ENCODE assay signal across 14 cellular contexts in the genomic region with DNA sequence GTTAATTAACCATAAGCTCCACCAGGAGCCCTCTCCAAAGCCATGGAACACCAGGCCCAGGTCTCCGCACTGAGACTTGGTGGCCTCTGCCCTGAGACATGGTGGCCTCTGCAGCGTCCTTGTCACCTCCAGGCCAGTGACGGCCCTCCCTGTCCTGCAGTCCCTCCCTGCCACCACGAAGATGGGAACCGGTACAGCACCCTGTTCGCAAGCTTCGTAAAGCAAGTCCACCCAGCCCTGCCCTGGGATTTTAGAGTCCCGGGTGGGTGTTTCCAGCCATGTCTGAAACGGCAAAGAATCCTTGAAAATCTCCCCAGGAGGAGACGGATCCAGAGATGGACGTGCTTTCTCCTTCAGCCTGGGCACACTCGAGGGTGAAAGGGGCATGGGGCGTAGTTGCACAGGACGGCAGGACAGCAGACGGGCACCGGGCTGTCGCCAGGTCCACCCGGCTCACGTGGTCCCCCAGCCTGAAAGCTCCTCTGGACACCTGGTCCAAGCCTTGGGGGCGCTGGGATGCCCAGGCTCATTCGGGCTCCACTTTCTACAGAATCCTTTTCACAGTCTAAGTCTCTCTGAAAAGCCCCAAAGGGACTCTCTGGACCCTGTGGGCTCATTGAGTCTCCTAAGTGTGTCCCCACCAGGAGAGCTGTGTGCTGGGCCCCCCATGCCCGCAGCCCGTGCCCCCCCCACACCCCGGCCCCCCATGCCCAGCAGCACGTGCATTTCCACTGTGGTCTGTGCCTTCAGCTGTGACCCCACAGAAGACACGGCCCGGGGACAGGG.
"Had no signal": no experiment of that assay in that cellular context is flagged by ENCODE, and none has a peak within 500 bp of the region (broad histone marks: within the 10 kb centered on the region; RNA-seq: fewer than 3 reads in every experiment).

No MANE protein-coding gene starts in this region.

- H3K9me3 Mint-ChIP-seq: activated naive CD8-positive, alpha-beta T cell treated with anti-CD3 and anti-CD28 coated beads, Interleukin-2, amount 10 ng/mL, durations not matched to agents 7 days and 5 days; activated T-cell treated with anti-CD3 and anti-CD28 coated beads, Interleukin-2, amount 50 U/mL, for 4 hours; stimulated activated effector memory CD8-positive, alpha-beta T cell treated with anti-CD3 and anti-CD28 coated beads, Interleukin-12 subunit alpha, Interleukin-12 subunit beta, amount 100 ng/mL, for 72 hours; T-helper 2 cell treated with Interferon-gamma antibody and Interleukin-4, amounts not matched to agents 5 μg/mL and 100 μg/mL, for 36 hours had no signal

- H3K4me1 ChIP-seq: heart right ventricle, SJSA1, transverse colon had no signal

- H3K9me3 ChIP-seq: heart right ventricle, SJSA1, transverse colon had no signal

- H3K4me1 Mint-ChIP-seq: activated CD4-positive, alpha-beta T cell treated with anti-CD3 and anti-CD28 coated beads for 36 hours; activated naive CD8-positive, alpha-beta T cell treated with anti-CD3 and anti-CD28 coated beads, Interleukin-2, amount 10 ng/mL, durations not matched to agents 7 days and 5 days had no signal

- H3K4me3 Mint-ChIP-seq: activated CD4-positive, alpha-beta T cell treated with anti-CD3 and anti-CD28 coated beads for 36 hours; activated naive CD8-positive, alpha-beta T cell treated with anti-CD3 and anti-CD28 coated beads, Interleukin-2, amount 10 ng/mL, durations not matched to agents 7 days and 5 days; activated T-cell treated with anti-CD3 and anti-CD28 coated beads, Interleukin-2, amount 50 U/mL, for 4 hours; stimulated activated effector memory CD8-positive, alpha-beta T cell treated with anti-CD3 and anti-CD28 coated beads, Interleukin-12 subunit alpha, Interleukin-12 subunit beta, amount 100 ng/mL, for 72 hours; T-helper 2 cell treated with Interferon-gamma antibody and Interleukin-4, amounts not matched to agents 5 μg/mL and 100 μg/mL, for 36 hours had no signal

- ATAC-seq: activated CD4-positive, alpha-beta T cell treated with anti-CD3 and anti-CD28 coated beads for 36 hours; activated T-cell treated with anti-CD3 and anti-CD28 coated beads, Interleukin-2, amount 50 U/mL, for 4 hours; left ventricle myocardium superior; right cardiac atrium had no signal

- H3K4me3 ChIP-seq: heart right ventricle, SJSA1, smooth muscle cell, transverse colon had no signal

- H3K36me3 ChIP-seq: heart right ventricle, SJSA1, transverse colon had no signal

- H3K27ac Mint-ChIP-seq: activated CD4-positive, alpha-beta T cell treated with anti-CD3 and anti-CD28 coated beads for 36 hours; activated naive CD8-positive, alpha-beta T cell treated with anti-CD3 and anti-CD28 coated beads, Interleukin-2, amount 10 ng/mL, durations not matched to agents 7 days and 5 days; stimulated activated effector memory CD8-positive, alpha-beta T cell treated with anti-CD3 and anti-CD28 coated beads, Interleukin-12 subunit alpha, Interleukin-12 subunit beta, amount 100 ng/mL, for 72 hours; T-helper 2 cell treated with Interferon-gamma antibody and Interleukin-4, amounts not matched to agents 5 μg/mL and 100 μg/mL, for 36 hours had no signal

- DNase-seq: activated CD4-positive, alpha-beta T cell treated with anti-CD3 and anti-CD28 coated beads for 36 hours; activated naive CD8-positive, alpha-beta T cell treated with anti-CD3 and anti-CD28 coated beads, Interleukin-2, amount 10 ng/mL, durations not matched to agents 7 days and 5 days; activated T-cell treated with anti-CD3 and anti-CD28 coated beads, Interleukin-2, amount 50 U/mL, for 4 hours; anterior cingulate cortex; heart right ventricle; left ventricle myocardium superior; midbrain; SW 1271; transverse colon had no signal

- H3K36me3 Mint-ChIP-seq: activated naive CD8-positive, alpha-beta T cell treated with anti-CD3 and anti-CD28 coated beads, Interleukin-2, amount 10 ng/mL, durations not matched to agents 7 days and 5 days; stimulated activated effector memory CD8-positive, alpha-beta T cell treated with anti-CD3 and anti-CD28 coated beads, Interleukin-12 subunit alpha, Interleukin-12 subunit beta, amount 100 ng/mL, for 72 hours had no signal

- H3K27ac ChIP-seq: heart right ventricle, SJSA1, transverse colon had no signal

- H3K27me3 ChIP-seq: SJSA1 had no signal
